ENCODE assay signal across 8 cellular contexts in the genomic region with DNA sequence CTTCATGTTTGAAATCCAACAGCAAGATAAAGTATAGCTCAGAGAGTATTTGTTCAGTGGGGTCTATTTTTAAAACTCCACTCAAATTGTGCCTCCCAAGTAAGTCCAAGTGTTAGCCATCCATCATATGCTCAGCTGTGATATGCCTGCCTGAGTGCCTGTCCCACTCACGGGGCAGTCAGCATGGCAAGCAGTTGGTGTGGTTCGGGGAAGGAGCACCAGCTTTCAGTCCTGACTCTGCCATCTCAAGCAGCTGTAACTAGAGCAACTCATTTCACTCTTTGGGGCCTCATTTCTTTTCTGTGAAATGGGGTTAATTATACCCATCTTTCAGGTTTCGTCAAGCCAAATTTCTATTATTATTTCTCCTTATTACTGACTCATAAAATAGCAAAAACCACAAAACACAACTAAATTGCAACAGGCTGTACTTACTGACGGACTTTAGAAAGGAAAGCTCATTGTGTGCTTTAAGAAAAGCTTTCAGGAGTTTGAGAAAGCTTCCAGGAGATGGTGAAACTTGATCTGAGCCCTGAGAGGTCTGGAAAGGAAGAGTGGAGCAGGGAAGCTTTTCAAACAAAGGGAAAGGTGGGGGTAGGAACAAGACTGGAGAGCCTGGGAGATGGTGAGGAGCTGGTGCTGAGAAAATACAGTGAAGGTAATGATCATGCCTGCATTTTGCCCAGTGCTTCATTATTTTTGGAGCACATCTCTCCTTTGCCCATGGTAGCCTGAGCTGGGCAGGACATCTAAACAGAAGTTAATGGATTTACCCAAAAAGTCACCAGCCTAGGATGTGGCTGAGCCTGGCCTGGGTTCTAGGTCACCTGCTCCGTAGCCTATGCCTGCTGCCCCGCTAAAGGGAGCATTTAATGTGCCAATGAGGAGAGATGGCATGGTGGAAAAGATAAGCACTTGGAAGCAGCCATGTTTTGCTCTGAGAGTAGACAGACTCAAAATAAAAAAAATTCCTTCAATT. TPM values are rescaled to one million over a fixed set of nuclear protein-coding genes. Genes with fewer than 3 reads are reported as not detected.
DNase-seq lines count a peak whose midpoint lies in the region; ATAC-seq and TF ChIP-seq lines count a peak whose summit lies in the region.

No MANE protein-coding gene starts in this region.

- H3K9me3 ChIP-seq in cardiac muscle cell (ENCODE audit: low read depth) (no peaks in the 10 kb centered on the region), OCI-LY7 (ENCODE audit: low read length) (no peaks in the 10 kb centered on the region), MM.1S (replicated peaks; ENCODE audit: insufficient read depth, low read length) (no peaks in the 10 kb centered on the region)

- no peak overlapping the region for H3K9ac ChIP-seq in MM.1S (ENCODE audit: low read length)

- H3K4me1 ChIP-seq in cardiac muscle cell (ENCODE audit: low read depth) = peaks cover 25% of the 10 kb centered on the region
- no peaks in the 10 kb centered on the region for H3K4me1 ChIP-seq in OCI-LY7 (ENCODE audit: insufficient read depth, low read length, poor library complexity, severe bottlenecking)
- H3K4me1 ChIP-seq in MM.1S (ENCODE audit: low read length) = 0 out of 2 replicates have a peak, but pooled peaks cover 3% of the 10 kb centered on the region

- BruUV-seq in OCI-LY7 (replicated peaks; lab: Mats Ljungman, UMichigan) = no TSS peak

- H3K27ac ChIP-seq in cardiac muscle cell (peak overlapping the region; percentile 85), OCI-LY7 (ENCODE audit: low read depth, low read length, poor library complexity, severe bottlenecking) (no peak overlapping the region), MM.1S (ENCODE audit: low read length) (no peak overlapping the region)

- DNase-seq in cardiac muscle cell (ENCODE audit: low read depth in 1 of 2, low spot score in 1 of 2) = peak; percentile 72 to 88
- no peak for DNase-seq in stimulated activated effector memory CD8-positive, alpha-beta T cell treated with anti-CD3 and anti-CD28 coated beads, Interleukin-12 subunit alpha, Interleukin-12 subunit beta, amount 100 ng/mL, for 72 hours (ENCODE audit: low spot score in 2 of 2)
- DNase-seq in activated naive CD4-positive, alpha-beta T cell treated with anti-CD3 and anti-CD28 coated beads, Interleukin-2, amount 50 U/mL, for 16 hours = no peak
- no peak for DNase-seq in OCI-LY7 (ENCODE audit: low spot score)
- no peak for DNase-seq in MM.1S
- DNase-seq in ACHN = no peak

- H3K79me2 ChIP-seq in OCI-LY7 (ENCODE audit: insufficient read depth, low read depth, low read length) = no peaks in the 10 kb centered on the region
- no peaks in the 10 kb centered on the region for H3K79me2 ChIP-seq in MM.1S (ENCODE audit: low read length)

- H4K20me1 ChIP-seq in OCI-LY7 (ENCODE audit: insufficient read depth, low read length) (no peaks in the 10 kb centered on the region), MM.1S (ENCODE audit: insufficient read depth, low read length) (no peaks in the 10 kb centered on the region)

- in situ Hi-C loops in ACHN (cut with HindIII; ENCODE audit: low pct_ligation_motif_present, low pct_unique_long_range_greater_than_20kb, low sequenced_read_pairs) = no loop called here

- no peaks in the 10 kb centered on the region for H3K9me3 Mint-ChIP-seq in activated T-helper 17 cell treated with anti-CD3 and anti-CD28 coated beads, Interleukin-2, amount 50 U/mL, for 72 hours
- no peaks in the 10 kb centered on the region for H3K9me3 Mint-ChIP-seq in stimulated activated effector memory CD8-positive, alpha-beta T cell treated with anti-CD3 and anti-CD28 coated beads, Interleukin-12 subunit alpha, Interleukin-12 subunit beta, amount 100 ng/mL, for 72 hours

- H3K4me3 ChIP-seq in cardiac muscle cell = no peak overlapping the region
- H3K4me3 ChIP-seq in OCI-LY7 (ENCODE audit: low read depth, low read length, poor library complexity, severe bottlenecking) = no peak overlapping the region
- H3K4me3 ChIP-seq in MM.1S (ENCODE audit: low read length) = no peak overlapping the region

- peak; percentile 43 for ATAC-seq in GM18867 (IDR thresholded peaks at IDR 0.05; ENCODE audit: unreplicated experiment)
- no peak for ATAC-seq in activated T-helper 17 cell treated with anti-CD3 and anti-CD28 coated beads, Interleukin-2, amount 50 U/mL, for 72 hours (replicated peaks)
- ATAC-seq in stimulated activated effector memory CD8-positive, alpha-beta T cell treated with anti-CD3 and anti-CD28 coated beads, Interleukin-12 subunit alpha, Interleukin-12 subunit beta, amount 100 ng/mL, for 72 hours = peak; percentile 25

- peaks cover 6% of the 10 kb centered on the region for H3K4me1 Mint-ChIP-seq in activated T-helper 17 cell treated with anti-CD3 and anti-CD28 coated beads, Interleukin-2, amount 50 U/mL, for 72 hours
- H3K4me1 Mint-ChIP-seq in stimulated activated effector memory CD8-positive, alpha-beta T cell treated with anti-CD3 and anti-CD28 coated beads, Interleukin-12 subunit alpha, Interleukin-12 subunit beta, amount 100 ng/mL, for 72 hours = peaks cover 18% of the 10 kb centered on the region

- peak overlapping the region; percentile 18 for H3K27ac Mint-ChIP-seq in activated T-helper 17 cell treated with anti-CD3 and anti-CD28 coated beads, Interleukin-2, amount 50 U/mL, for 72 hours
- peak overlapping the region; percentile 81 for H3K27ac Mint-ChIP-seq in stimulated activated effector memory CD8-positive, alpha-beta T cell treated with anti-CD3 and anti-CD28 coated beads, Interleukin-12 subunit alpha, Interleukin-12 subunit beta, amount 100 ng/mL, for 72 hours

- no peak overlapping the region for H3K4me3 Mint-ChIP-seq in activated T-helper 17 cell treated with anti-CD3 and anti-CD28 coated beads, Interleukin-2, amount 50 U/mL, for 72 hours
- H3K4me3 Mint-ChIP-seq in stimulated activated effector memory CD8-positive, alpha-beta T cell treated with anti-CD3 and anti-CD28 coated beads, Interleukin-12 subunit alpha, Interleukin-12 subunit beta, amount 100 ng/mL, for 72 hours = no peak overlapping the region

- no peaks in the 10 kb centered on the region for H3K36me3 Mint-ChIP-seq in activated T-helper 17 cell treated with anti-CD3 and anti-CD28 coated beads, Interleukin-2, amount 50 U/mL, for 72 hours (ENCODE audit: low read depth)
- no peaks in the 10 kb centered on the region for H3K36me3 Mint-ChIP-seq in stimulated activated effector memory CD8-positive, alpha-beta T cell treated with anti-CD3 and anti-CD28 coated beads, Interleukin-12 subunit alpha, Interleukin-12 subunit beta, amount 100 ng/mL, for 72 hours

- H3K4me2 ChIP-seq in OCI-LY7 (ENCODE audit: low read length) (no peak overlapping the region), MM.1S (ENCODE audit: low read depth, low read length) (no peak overlapping the region)

- H2AFZ ChIP-seq in OCI-LY7 (ENCODE audit: low read length) (no peak overlapping the region), MM.1S (ENCODE audit: low read length) (no peak overlapping the region)

- no peaks in the 10 kb centered on the region for H3F3A ChIP-seq in MM.1S (ENCODE audit: insufficient read depth, low read length)

- CTCF ChIA-PET in OCI-LY7 (lab: Charles Lee; ENCODE audit: unreplicated experiment) = interaction anchor here (1.0 kb wide), 1 partner anchor 103 kb away, joined by 3 read pairs; no protein-coding TSS in a partner anchor

- H3K9me2 ChIP-seq in OCI-LY7 (ENCODE audit: insufficient read depth, low read length) (no peaks in the 10 kb centered on the region), MM.1S (replicated peaks; ENCODE audit: insufficient read depth, low read length) (no peaks in the 10 kb centered on the region)

- intact Hi-C loops in OCI-LY7 (cut with micrococcal nuclease; ENCODE audit: unreplicated experiment) = no loop called here

- TF ChIP-seq CTCF in cardiac muscle cell (IDR thresholded peaks at IDR 0.05; ENCODE audit: low read depth, low read length) (no peak), OCI-LY7 (conservative IDR thresholded peaks at IDR 0.05; ENCODE audit: low read length) (no peak), MM.1S (IDR thresholded peaks at IDR 0.05; ENCODE audit: low read length) (no peak)

- H3K36me3 ChIP-seq in cardiac muscle cell = no peaks in the 10 kb centered on the region
- peaks cover 7% of the 10 kb centered on the region for H3K36me3 ChIP-seq in OCI-LY7 (ENCODE audit: insufficient read depth, low read length)
- H3K36me3 ChIP-seq in MM.1S (replicated peaks; ENCODE audit: insufficient read depth, low read length) = no peaks in the 10 kb centered on the region

- no peaks in the 10 kb centered on the region for H3K27me3 Mint-ChIP-seq in activated T-helper 17 cell treated with anti-CD3 and anti-CD28 coated beads, Interleukin-2, amount 50 U/mL, for 72 hours

- POLR2A ChIA-PET in OCI-LY7 (lab: Charles Lee) = interaction anchor here (1.5 kb wide), 1 partner anchor 16 kb away, joined by 3 read pairs; no protein-coding TSS in a partner anchor

- H3K27me3 ChIP-seq in cardiac muscle cell = no peaks in the 10 kb centered on the region
- H3K27me3 ChIP-seq in MM.1S (replicated peaks; ENCODE audit: insufficient read depth, low read length) = no peaks in the 10 kb centered on the region

RNA-seq across cellular contexts. Expression of gene RHO, which starts 42.1 kb away (rescaled TPM):
- total RNA-seq in activated T-helper 17 cell treated with anti-CD3 and anti-CD28 coated beads, Interleukin-2, amount 50 U/mL, for 72 hours = not detected
- total RNA-seq in cardiac muscle cell (not detected in 2 replicates), OCI-LY7 (2022) (not detected in 2 replicates)
- not detected in 2 replicates for polyA plus RNA-seq in cardiac muscle cell
- total RNA-seq in OCI-LY7 (2014; rRNA removed; shearing (Covaris generic)) = not detected in 2 replicates

RNA-seq across cellular contexts. Expression of gene IFT122, which starts 46.3 kb away (rescaled TPM):
- 10 to 100 TPM; 19.3 to 33.4 TPM for total RNA-seq in activated T-helper 17 cell treated with anti-CD3 and anti-CD28 coated beads, Interleukin-2, amount 50 U/mL, for 72 hours
- total RNA-seq in cardiac muscle cell = 28.3 and 31.5 TPM in 2 replicates
- polyA plus RNA-seq in cardiac muscle cell = 21.9 and 40.0 TPM in 2 replicates
- 21.6 and 25.8 TPM in 2 replicates for total RNA-seq in OCI-LY7 (2014; rRNA removed; shearing (Covaris generic))
- total RNA-seq in OCI-LY7 (2022) = 37.0 and 48.1 TPM in 2 replicates

RNA-seq across cellular contexts. Expression of gene MBD4, which starts 46.6 kb away (rescaled TPM):
- 10 to 100 TPM; 38.4 to 44.4 TPM for total RNA-seq in activated T-helper 17 cell treated with anti-CD3 and anti-CD28 coated beads, Interleukin-2, amount 50 U/mL, for 72 hours
- total RNA-seq in cardiac muscle cell (16.2 and 30.0 TPM in 2 replicates), OCI-LY7 (2022) (74.6 and 86.1 TPM in 2 replicates)
- polyA plus RNA-seq in cardiac muscle cell = 39.8 and 60.8 TPM in 2 replicates
- 42.4 and 46.3 TPM in 2 replicates for total RNA-seq in OCI-LY7 (2014; rRNA removed; shearing (Covaris generic))

RNA-seq across cellular contexts. Expression of gene H1-8, which starts 56.6 kb away (rescaled TPM):
- not detected for total RNA-seq in activated T-helper 17 cell treated with anti-CD3 and anti-CD28 coated beads, Interleukin-2, amount 50 U/mL, for 72 hours
- total RNA-seq in cardiac muscle cell (not detected in 2 replicates), OCI-LY7 (2022) (not detected in 2 replicates)
- polyA plus RNA-seq in cardiac muscle cell = not detected in 2 replicates
- not detected in 2 replicates for total RNA-seq in OCI-LY7 (2014; rRNA removed; shearing (Covaris generic))

RNA-seq across cellular contexts. Expression of gene EFCAB12, which starts 57.9 kb away (rescaled TPM):
- total RNA-seq in activated T-helper 17 cell treated with anti-CD3 and anti-CD28 coated beads, Interleukin-2, amount 50 U/mL, for 72 hours = 1 to 10 TPM in 1 of 2 donors, under 1 TPM in 1; 0.63 to 1.7 TPM
- total RNA-seq in cardiac muscle cell = 0.48 and 0.85 TPM in 2 replicates
- polyA plus RNA-seq in cardiac muscle cell = 0.49 and 1.7 TPM in 2 replicates
- 0.36 and 1.1 TPM in 2 replicates for total RNA-seq in OCI-LY7 (2014; rRNA removed; shearing (Covaris generic))
- 2.5 and 2.6 TPM in 2 replicates for total RNA-seq in OCI-LY7 (2022)

Comparison
In these comparisons a context has a peak if more than half of its experiments do, and no peak if none do; other contexts are left out.
1. DNase-seq: peak in cardiac muscle cell (2 of 2); none in stimulated activated effector memory CD8-positive, alpha-beta T cell treated with anti-CD3 and anti-CD28 coated beads, Interleukin-12 subunit alpha, Interleukin-12 subunit beta, amount 100 ng/mL, for 72 hours (0 of 2), activated naive CD4-positive, alpha-beta T cell treated with anti-CD3 and anti-CD28 coated beads, Interleukin-2, amount 50 U/mL, for 16 hours (single experiment), OCI-LY7 (single experiment), MM.1S (single experiment) and ACHN (single experiment).